In genomic region chr12:88298761-88299242, GRCh38 we compare ENCODE assay signal across 8 cellular contexts.
DNase-seq lines count a peak whose midpoint lies in the region; ATAC-seq, FAIRE-seq and TF ChIP-seq lines count a peak whose summit lies in the region.

No MANE protein-coding gene starts in this region.

- CTCF ChIA-PET in activated CD8-positive, alpha-beta memory T cell treated with anti-CD3 and anti-CD28 coated beads, Interleukin-2, amount 10 ng/mL, durations not matched to agents 7 days and 5 days (lab: Charles Lee) = interaction anchor here (1.1 kb wide), 1 partner anchor 157 kb away, joined by 4 read pairs; the partner anchor contains the start of genes CEP290 and TMTC3

- peaks cover 5% of the 10 kb centered on the region for H3K36me3 Mint-ChIP-seq in activated CD8-positive, alpha-beta memory T cell treated with anti-CD3 and anti-CD28 coated beads, Interleukin-2, amount 10 ng/mL, durations not matched to agents 7 days and 5 days

- no peaks in the 10 kb centered on the region for H3K9me3 ChIP-seq in kidney (ENCODE audit: control insufficient read depth in 1 of 2, low read length in 2 of 2)

- TF ChIP-seq CTCF in kidney (IDR thresholded peaks at IDR 0.05; ENCODE audit: borderline replicate concordance, extremely low read depth, insufficient read depth) = no peak

- intact Hi-C loops in kidney (cut with DNase I) = no loop called here

- FAIRE-seq in kidney (lab: Jason Lieb, UNC) = no peak

- H3K4me1 ChIP-seq in kidney (ENCODE audit: control insufficient read depth in 1 of 2, insufficient read depth in 1 of 2, low read depth in 1 of 2, low read length in 2 of 2) = no peaks in the 10 kb centered on the region

- no peak overlapping the region for H3K9ac ChIP-seq in kidney (ENCODE audit: low read length in 2 of 2)

- no peak overlapping the region for H3K4me3 ChIP-seq in kidney (ENCODE audit: low read length in 2 of 2)

- DNase-seq in activated CD8-positive, alpha-beta memory T cell treated with anti-CD3 and anti-CD28 coated beads, Interleukin-2, amount 10 ng/mL, durations not matched to agents 7 days and 5 days = no peak
- no peak for DNase-seq in activated CD8-positive, alpha-beta memory T cell treated with anti-CD3 and anti-CD28 coated beads for 24 hours
- DNase-seq in amniotic stem cell (lab: John Stamatoyannopoulos, UW) (peak; percentile 36), kidney (no peak), superior temporal gyrus (ENCODE audit: extremely low spot score) (no peak)
- peak; percentile 12 for DNase-seq in stimulated activated CD4-positive, alpha-beta T cell treated with anti-CD3 and anti-CD28 coated beads, Interleukin-4, amount 100 ng/mL, for 24 hours

- ATAC-seq in activated CD8-positive, alpha-beta memory T cell treated with anti-CD3 and anti-CD28 coated beads, Interleukin-2, amount 10 ng/mL, durations not matched to agents 7 days and 5 days = peak; percentile 23
- peak; percentile 42 for ATAC-seq in HG03432 (IDR thresholded peaks at IDR 0.05; ENCODE audit: unreplicated experiment)
- no peak for ATAC-seq in GM21737 (IDR thresholded peaks at IDR 0.05; ENCODE audit: unreplicated experiment)

- no peak overlapping the region for H3K27ac ChIP-seq in kidney (ENCODE audit: low read depth in 2 of 2, low read length in 2 of 2)

- H3K36me3 ChIP-seq in kidney (ENCODE audit: control insufficient read depth in 1 of 2, insufficient read depth in 2 of 2, low read length in 2 of 2) = no peaks in the 10 kb centered on the region

- H3K27me3 Mint-ChIP-seq in activated CD8-positive, alpha-beta memory T cell treated with anti-CD3 and anti-CD28 coated beads, Interleukin-2, amount 10 ng/mL, durations not matched to agents 7 days and 5 days = peaks cover 3% of the 10 kb centered on the region

- peak overlapping the region; percentile 81 for H3K27ac Mint-ChIP-seq in activated CD8-positive, alpha-beta memory T cell treated with anti-CD3 and anti-CD28 coated beads, Interleukin-2, amount 10 ng/mL, durations not matched to agents 7 days and 5 days

- H3K4me3 Mint-ChIP-seq in activated CD8-positive, alpha-beta memory T cell treated with anti-CD3 and anti-CD28 coated beads, Interleukin-2, amount 10 ng/mL, durations not matched to agents 7 days and 5 days = peak overlapping the region; percentile 12

- peaks cover 31% of the 10 kb centered on the region for H3K4me1 Mint-ChIP-seq in activated CD8-positive, alpha-beta memory T cell treated with anti-CD3 and anti-CD28 coated beads, Interleukin-2, amount 10 ng/mL, durations not matched to agents 7 days and 5 days

- peaks cover 4% of the 10 kb centered on the region for H3K9me3 Mint-ChIP-seq in activated CD8-positive, alpha-beta memory T cell treated with anti-CD3 and anti-CD28 coated beads, Interleukin-2, amount 10 ng/mL, durations not matched to agents 7 days and 5 days (ENCODE audit: low read depth)

Comparison
In these comparisons a context has a peak if more than half of its experiments do, and no peak if none do; other contexts are left out.
1. DNase-seq: peak in amniotic stem cell (single experiment) and stimulated activated CD4-positive, alpha-beta T cell treated with anti-CD3 and anti-CD28 coated beads, Interleukin-4, amount 100 ng/mL, for 24 hours (single experiment); none in activated CD8-positive, alpha-beta memory T cell treated with anti-CD3 and anti-CD28 coated beads, Interleukin-2, amount 10 ng/mL, durations not matched to agents 7 days and 5 days (single experiment), activated CD8-positive, alpha-beta memory T cell treated with anti-CD3 and anti-CD28 coated beads for 24 hours (single experiment), kidney (single experiment) and superior temporal gyrus (single experiment).